8 cellular contexts compared by ENCODE assay signal in the genomic region with DNA sequence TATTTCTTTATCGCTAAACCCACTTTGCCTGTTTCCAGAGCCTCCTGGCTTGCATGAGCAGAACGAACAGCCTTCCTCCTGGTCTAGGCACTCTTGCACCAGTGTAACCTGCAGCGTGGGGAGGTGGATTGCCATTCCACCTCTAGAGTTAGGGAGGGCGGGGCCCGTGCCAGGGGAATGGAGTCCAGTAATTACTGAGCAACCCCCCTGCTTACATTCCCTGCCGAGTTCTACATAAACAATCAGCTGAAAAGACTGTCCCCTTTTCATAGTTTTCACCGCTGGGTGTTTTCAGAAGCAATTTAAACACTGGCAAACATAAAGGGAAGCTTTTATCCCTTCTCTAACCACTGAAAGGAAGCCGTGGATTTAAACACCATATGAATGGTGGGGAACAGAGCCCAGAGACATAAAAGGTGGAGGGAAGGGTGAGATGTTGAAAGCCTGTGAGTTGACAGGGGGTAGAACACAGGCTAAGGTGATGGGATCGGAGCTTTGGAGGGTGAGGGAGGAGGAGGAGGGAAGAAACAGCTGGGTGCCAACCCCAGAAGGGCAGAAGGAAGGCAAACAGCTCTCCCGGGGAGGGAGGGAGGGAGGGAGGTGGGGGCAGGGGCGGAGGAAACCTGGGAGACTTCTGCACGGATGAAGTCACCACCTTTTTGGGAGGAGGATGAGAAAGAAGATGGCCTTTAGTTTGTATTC.
DNase-seq lines count a peak whose midpoint lies in the region; ATAC-seq and TF ChIP-seq lines count a peak whose summit lies in the region.

No MANE protein-coding gene starts in this region.

- H3K4me1 Mint-ChIP-seq in central memory CD8-positive, alpha-beta T cell, result peaks cover 36% of the 10 kb centered on the region

- peak overlapping the region; percentile 82 for H3K27ac ChIP-seq in DND-41 (ENCODE audit: low read length)

- no peaks in the 10 kb centered on the region for H4K20me1 ChIP-seq in DND-41 (ENCODE audit: insufficient read depth, low read length)

- H3K4me2 ChIP-seq in DND-41 (ENCODE audit: insufficient read depth, low read length), result peak overlapping the region; percentile 62

- H3K27me3 ChIP-seq in DND-41 (ENCODE audit: insufficient read depth, low read length, poor library complexity), result no peaks in the 10 kb centered on the region
- H3K27me3 ChIP-seq in mucosa of stomach (ENCODE audit: control insufficient read depth, insufficient read depth, low read length), result no peaks in the 10 kb centered on the region

- intact Hi-C loops in posterior vena cava (cut with DNase I), result no loop called here

- H2AFZ ChIP-seq in DND-41 (ENCODE audit: low read depth, low read length), result 0 out of 2 replicates have a peak overlapping the region, but pooled peaks have one; percentile 25

- peak overlapping the region; percentile 81 for H3K27ac Mint-ChIP-seq in central memory CD8-positive, alpha-beta T cell (ENCODE audit: low read depth)

- no peak for TF ChIP-seq CTCF in DND-41 (IDR thresholded peaks at IDR 0.05; ENCODE audit: borderline replicate concordance, extremely low read depth, low read length, poor library complexity, severe bottlenecking)

- no peaks in the 10 kb centered on the region for H3K27me3 Mint-ChIP-seq in central memory CD8-positive, alpha-beta T cell

- no peaks in the 10 kb centered on the region for H3K36me3 Mint-ChIP-seq in central memory CD8-positive, alpha-beta T cell (ENCODE audit: insufficient read depth)

- ATAC-seq in DND-41 (ENCODE audit: insufficient read depth, low read depth), result peak; percentile 21
- ATAC-seq in central memory CD8-positive, alpha-beta T cell (replicated peaks; ENCODE audit: extremely low read depth, poor library complexity, severe bottlenecking), result no peak

- H3K9me3 Mint-ChIP-seq in central memory CD8-positive, alpha-beta T cell, result no peaks in the 10 kb centered on the region

- no peak overlapping the region for H3K4me3 Mint-ChIP-seq in central memory CD8-positive, alpha-beta T cell

- H3K4me1 ChIP-seq in DND-41 (ENCODE audit: insufficient read depth, low read length) (peaks cover 74% of the 10 kb centered on the region), mucosa of stomach (ENCODE audit: control insufficient read depth, insufficient read depth, low read length) (peaks cover 53% of the 10 kb centered on the region)

- H3K4me3 ChIP-seq in DND-41 (ENCODE audit: low read depth in 1 of 2, low read length in 2 of 2), result peak overlapping the region in 1 of 2 experiments; percentile 33; a peak in 1 of 4 replicates
- no peak overlapping the region for H3K4me3 ChIP-seq in mucosa of stomach (ENCODE audit: low read length)

- peak; percentile 59 for DNase-seq in DND-41
- DNase-seq in NCI-H1694 (lab: John Stamatoyannopoulos, UW), result peak; percentile 75
- no peak for DNase-seq in central memory CD8-positive, alpha-beta T cell (ENCODE audit: low spot score in 2 of 2)
- no peak for DNase-seq in CD1c-positive myeloid dendritic cell (ENCODE audit: extremely low spot score)
- no peak for DNase-seq in posterior vena cava (ENCODE audit: low spot score)
- no peak for DNase-seq in AG08395 (ENCODE audit: low spot score)
- no peak for DNase-seq in HK-2 (ENCODE audit: unreplicated experiment)

- no peaks in the 10 kb centered on the region for H3K79me2 ChIP-seq in DND-41 (ENCODE audit: insufficient read depth, low read length)

- H3K9me3 ChIP-seq in DND-41 (ENCODE audit: insufficient read depth, low read length, severe bottlenecking) (no peaks in the 10 kb centered on the region), mucosa of stomach (ENCODE audit: control insufficient read depth, low read length) (no peaks in the 10 kb centered on the region)

- H3K36me3 ChIP-seq in DND-41 (ENCODE audit: insufficient read depth, low read length) (no peaks in the 10 kb centered on the region), mucosa of stomach (ENCODE audit: control insufficient read depth, insufficient read depth, low read length) (no peaks in the 10 kb centered on the region)

- H3K9ac ChIP-seq in DND-41 (ENCODE audit: low read depth, low read length), result peak overlapping the region; percentile 46
- H3K9ac ChIP-seq in mucosa of stomach (ENCODE audit: low read length), result peak overlapping the region; percentile 26

Comparison
In these comparisons a context has a peak if more than half of its experiments do, and no peak if none do; other contexts are left out.
1. DNase-seq: peak in DND-41 (single experiment) and NCI-H1694 (single experiment); none in central memory CD8-positive, alpha-beta T cell (0 of 2), CD1c-positive myeloid dendritic cell (single experiment), posterior vena cava (single experiment), AG08395 (single experiment) and HK-2 (single experiment).